Comparison of ENCODE assay signal across 20 cellular contexts in genomic region chr2:3706892-3707291, GRCh38. TPM values are rescaled to one million over a fixed set of nuclear protein-coding genes. Genes with fewer than 3 reads are reported as not detected.
"Had no signal": no experiment of that assay in that cellular context is flagged by ENCODE, and none has a peak within 500 bp of the region (broad histone marks: within the 10 kb centered on the region; RNA-seq: fewer than 3 reads in every experiment).

No MANE protein-coding gene starts in this region.

- DNase-seq: esophagus squamous epithelium; foreskin fibroblast; left colon; left ventricle myocardium superior; mesenchymal stem cell; midbrain; small intestine; stimulated activated CD4-positive, alpha-beta T cell treated with anti-CD3 and anti-CD28 coated beads, Interleukin-12 subunit alpha, Interleukin-12 subunit beta, amount 100 ng/mL, for 4 hours; stimulated activated naive CD8-positive, alpha-beta T cell treated with anti-CD3 and anti-CD28 coated beads, Interleukin-15, Interleukin-2, amounts not matched to agents 100 U/mL and 50 U/mL, for 24 hours; transverse colon had no signal

- H3K9me3 Mint-ChIP-seq: dendritic cell treated with granulocyte-macrophage colony-stimulating factor and Interleukin-4, amounts not matched to agents 40 ng/mL and 50 ng/mL, for 4 days had no signal

- H3K4me3 ChIP-seq: esophagus squamous epithelium, lung, right atrium auricular region, suprapubic skin, transverse colon had no signal

- H3K27ac ChIP-seq: neutrophil, right atrium auricular region, suprapubic skin, transverse colon had no signal

- H3K4me3 Mint-ChIP-seq: dendritic cell treated with granulocyte-macrophage colony-stimulating factor and Interleukin-4, amounts not matched to agents 40 ng/mL and 50 ng/mL, for 4 days; natural killer cell treated with Interleukin-12 subunit alpha and Interleukin-12 subunit beta and Interleukin-15 and Interleukin-18, amount 100 ng/mL, for 72 hours had no signal

- H3K36me3 ChIP-seq: esophagus squamous epithelium, neutrophil, right atrium auricular region, suprapubic skin, transverse colon had no signal

- H3K9me3 ChIP-seq: esophagus squamous epithelium, neutrophil, right atrium auricular region, suprapubic skin, transverse colon had no signal

- H3K27ac Mint-ChIP-seq: dendritic cell treated with granulocyte-macrophage colony-stimulating factor and Interleukin-4, amounts not matched to agents 40 ng/mL and 50 ng/mL, for 4 days; natural killer cell treated with Interleukin-12 subunit alpha and Interleukin-12 subunit beta and Interleukin-15 and Interleukin-18, amount 100 ng/mL, for 72 hours had no signal

RNA-seq across cellular contexts. Expression of gene DCDC2C, which starts 3.5 kb away (rescaled TPM):
- total RNA-seq: epithelial cell of proximal tubule; esophagus squamous epithelium; kidney epithelial cell; left colon; left ventricle myocardium superior; natural killer cell treated with Interleukin-12 subunit alpha and Interleukin-12 subunit beta and Interleukin-15 and Interleukin-18, amount 100 ng/mL, for 72 hours; osteoblast; right atrium auricular region; transverse colon; ureter had no signal

RNA-seq across cellular contexts. Expression of gene ALLC, which starts 48.9 kb away (rescaled TPM):
- total RNA-seq: epithelial cell of proximal tubule; esophagus squamous epithelium; left colon; left ventricle myocardium superior; lung; natural killer cell treated with Interleukin-12 subunit alpha and Interleukin-12 subunit beta and Interleukin-15 and Interleukin-18, amount 100 ng/mL, for 72 hours; osteoblast; right atrium auricular region; suprapubic skin; transverse colon; ureter had no signal
